11 cellular contexts compared by ENCODE assay signal in the genomic region with DNA sequence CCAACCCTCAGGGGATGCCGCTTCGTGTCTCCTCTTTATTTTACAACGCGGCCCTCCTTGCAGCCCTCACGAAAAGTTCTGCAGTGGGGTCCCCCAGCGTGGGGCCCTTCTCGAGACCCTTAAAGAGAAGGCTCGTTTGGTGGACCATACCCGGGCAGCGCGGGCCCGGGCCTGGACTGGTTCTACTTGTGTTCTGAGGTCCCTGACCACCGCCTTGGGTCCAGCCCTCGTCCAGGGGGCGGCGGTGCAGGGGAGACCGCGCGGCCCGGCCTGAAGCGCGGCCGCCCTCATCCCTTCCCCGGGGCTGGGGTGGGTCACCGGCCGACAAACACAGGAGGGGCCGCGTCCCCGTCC. TPM values are rescaled to one million over a fixed set of nuclear protein-coding genes. Genes with fewer than 3 reads are reported as not detected.
DNase-seq lines count a peak whose midpoint lies in the region; ATAC-seq and TF ChIP-seq lines count a peak whose summit lies in the region.
"Had no signal": no experiment of that assay in that cellular context is flagged by ENCODE, and none has a peak within 500 bp of the region (broad histone marks: within the 10 kb centered on the region; RNA-seq: fewer than 3 reads in every experiment).

No MANE protein-coding gene starts in this region.

- H2AK9ac ChIP-seq in IMR-90 (replicated peaks; ENCODE audit: low read depth, low read length, poor library complexity) = peak overlapping the region; percentile 30

- no peak overlapping the region for H3K23ac ChIP-seq in IMR-90 (ENCODE audit: low read depth, low read length)

- no peak; the same call in 1 of the 2 replicates for ATAC-seq in IMR-90 (ENCODE audit: low read depth)
- ATAC-seq in lung (ENCODE audit: insufficient read depth, low FRiP score) = no peak
- ATAC-seq in GM18520 (IDR thresholded peaks at IDR 0.05; ENCODE audit: unreplicated experiment) = no peak

- H3K4ac ChIP-seq in IMR-90 (ENCODE audit: low read depth, low read length) = no peak overlapping the region

- peak overlapping the region; percentile 52 for H3K4me3 ChIP-seq in IMR-90 (ENCODE audit: insufficient read depth, low read depth, low read length)
- H3K4me3 ChIP-seq in endodermal cell (ENCODE audit: low read length) = peak overlapping the region; percentile 65
- H3K4me3 ChIP-seq in lung = peak overlapping the region; percentile 48
- H3K4me3 ChIP-seq in stomach smooth muscle (ENCODE audit: low read length in 2 of 2) = peak overlapping the region; percentile 75 to 83

- CTCF ChIA-PET in IMR-90 (lab: Yijun Ruan, JAX) = no interaction called here

- no peak for TF ChIP-seq POLR2A in IMR-90 (IDR thresholded peaks at IDR 0.05; ENCODE audit: low read depth, low read length)

- no peak overlapping the region for H3K18ac ChIP-seq in IMR-90 (ENCODE audit: low read depth, low read length)

- H4K5ac ChIP-seq in IMR-90 (ENCODE audit: low read depth, low read length) = no peak overlapping the region

- H3K36me3 Mint-ChIP-seq in endodermal cell (ENCODE audit: low read depth) = no peaks in the 10 kb centered on the region
- H3K36me3 Mint-ChIP-seq: naive B cell had no signal

- H3K56ac ChIP-seq in IMR-90 (ENCODE audit: extremely low read depth, insufficient read depth, low read length) = no peak overlapping the region

- H4K91ac ChIP-seq in IMR-90 (ENCODE audit: insufficient read depth, low read depth, low read length) = no peak overlapping the region

- H3K9ac ChIP-seq in IMR-90 (ENCODE audit: low read depth, low read length) = no peak overlapping the region
- H3K9ac ChIP-seq in endodermal cell (ENCODE audit: extremely low read depth, low read length, poor library complexity, severe bottlenecking) = no peak overlapping the region
- H3K9ac ChIP-seq in stomach smooth muscle (ENCODE audit: low read length in 2 of 2) = peak overlapping the region; percentile 68 to 73

- no peak overlapping the region for H2BK5ac ChIP-seq in IMR-90 (ENCODE audit: low read depth, low read length, poor library complexity, severe bottlenecking)

- no peak overlapping the region for H3K14ac ChIP-seq in IMR-90 (replicated peaks; ENCODE audit: low read depth, low read length)

- peak overlapping the region; percentile 88; the same call in 1 of the 2 replicates for H3K4me2 ChIP-seq in IMR-90 (ENCODE audit: low read depth, low read length)

- H3K27me3 Mint-ChIP-seq in endodermal cell (ENCODE audit: insufficient read depth) = peaks cover 42% of the 10 kb centered on the region

- H3K36me3 ChIP-seq in IMR-90 (ENCODE audit: control insufficient read depth, insufficient read depth, low read length) (no peaks in the 10 kb centered on the region), endodermal cell (ENCODE audit: control insufficient read depth, insufficient read depth, low read length) (no peaks in the 10 kb centered on the region), lung (ENCODE audit: control insufficient read depth in 2 of 2, insufficient read depth in 2 of 2, low read length in 2 of 2) (no peaks in the 10 kb centered on the region), stomach smooth muscle (ENCODE audit: control insufficient read depth in 2 of 2, insufficient read depth in 2 of 2, low read length in 2 of 2) (no peaks in the 10 kb centered on the region)

- H3K9me3 Mint-ChIP-seq in endodermal cell = no peaks in the 10 kb centered on the region

- peak overlapping the region; percentile 51 for H3K4me3 Mint-ChIP-seq in endodermal cell

- no peaks in the 10 kb centered on the region for H3K79me1 ChIP-seq in IMR-90 (ENCODE audit: low read depth in 1 of 2, low read length in 2 of 2)

- no peak overlapping the region for H3K27ac Mint-ChIP-seq in endodermal cell

- H2AFZ ChIP-seq in IMR-90 (replicated peaks; ENCODE audit: low read length, poor library complexity) = peak overlapping the region; percentile 89

- H3K27ac ChIP-seq in IMR-90 (ENCODE audit: insufficient read depth, low read length) (no peak overlapping the region), endodermal cell (ENCODE audit: low read depth, low read length) (no peak overlapping the region), lung (ENCODE audit: low read depth in 1 of 2, low read length in 1 of 2) (no peak overlapping the region), stomach smooth muscle (ENCODE audit: low read length) (peak overlapping the region; percentile 46)

- intact Hi-C loops in IMR-90 (cut with micrococcal nuclease) = no loop called here

- H2BK120ac ChIP-seq in IMR-90 (ENCODE audit: low read depth, low read length) = no peak overlapping the region

- dilution Hi-C loops in IMR-90 (cut with HindIII; ENCODE audit: low sequenced_read_pairs, unreplicated experiment) = no loop called here

- no peak overlapping the region for H2AK5ac ChIP-seq in IMR-90 (ENCODE audit: low read depth, low read length)

- no peak overlapping the region for H2BK15ac ChIP-seq in IMR-90 (ENCODE audit: low read depth, low read length)

- no peaks in the 10 kb centered on the region for H3K9me3 ChIP-seq in IMR-90 (ENCODE audit: control insufficient read depth, insufficient read depth, low read length)
- no peaks in the 10 kb centered on the region for H3K9me3 ChIP-seq in endodermal cell (ENCODE audit: control insufficient read depth, low read length)
- H3K9me3 ChIP-seq in lung (ENCODE audit: control insufficient read depth in 2 of 2, insufficient read depth in 1 of 2, low read length in 1 of 2) = peaks cover 0 to 4% of the 10 kb centered on the region in 2 donors
- no peaks in the 10 kb centered on the region for H3K9me3 ChIP-seq in stomach smooth muscle (ENCODE audit: control insufficient read depth in 2 of 2, low read length in 2 of 2)

- H3K4me1 ChIP-seq in IMR-90 (ENCODE audit: control insufficient read depth, insufficient read depth, low read length) (no peaks in the 10 kb centered on the region), endodermal cell (ENCODE audit: control insufficient read depth, insufficient read depth, low read length) (no peaks in the 10 kb centered on the region), lung (ENCODE audit: control insufficient read depth in 2 of 2, insufficient read depth in 2 of 2, low read length in 2 of 2) (peaks cover 0 to 11% of the 10 kb centered on the region in 2 donors), stomach smooth muscle (ENCODE audit: control insufficient read depth, insufficient read depth, low read length) (peaks cover 20% of the 10 kb centered on the region)

- no peaks in the 10 kb centered on the region; the same call in 1 of the 2 replicates for H3K9me1 ChIP-seq in IMR-90 (ENCODE audit: insufficient read depth, low read length)

- DNase-seq in IMR-90 (no peak), endodermal cell (peak; percentile 67), lung (ENCODE audit: low spot score) (no peak), COR-L47 (lab: John Stamatoyannopoulos, UW) (no peak), DMS 273 treated with DMSO at 0.1 percent for 48 hours (lab: John Stamatoyannopoulos, UW) (no peak), NCI-H524 treated with DMSO at 0.1 percent for 48 hours (lab: John Stamatoyannopoulos, UW) (no peak)
- DNase-seq: activated CD4-positive, alpha-beta T cell treated with anti-CD3 and anti-CD28 coated beads for 1 hour had no signal

- no peak overlapping the region for H2BK20ac ChIP-seq in IMR-90 (ENCODE audit: low read depth, low read length)

- no peaks in the 10 kb centered on the region; the same call in 1 of the 2 replicates for H3K27me3 ChIP-seq in IMR-90 (ENCODE audit: control insufficient read depth, insufficient read depth, low read length)
- peaks cover 28% of the 10 kb centered on the region for H3K27me3 ChIP-seq in endodermal cell (ENCODE audit: control insufficient read depth, insufficient read depth, low read length, poor library complexity, severe bottlenecking)
- H3K27me3 ChIP-seq in lung (ENCODE audit: control insufficient read depth, insufficient read depth) = no peaks in the 10 kb centered on the region
- no peaks in the 10 kb centered on the region for H3K27me3 ChIP-seq in stomach smooth muscle (ENCODE audit: control insufficient read depth in 1 of 2, insufficient read depth in 2 of 2, low read length in 2 of 2)

- no peak for TF ChIP-seq RAD21 in IMR-90 (IDR thresholded peaks at IDR 0.05; ENCODE audit: low read length)

- no TSS peak for BruUV-seq in IMR-90 (replicated peaks; lab: Mats Ljungman, UMichigan)

- POLR2A ChIA-PET in IMR-90 (lab: Charles Lee; ENCODE audit: unreplicated experiment) = no interaction called here

- WGBS in IMR-90 (ENCODE audit: extremely low coverage in 2 of 2, insufficient read length in 1 of 2), 2 experiments = 38% methylated on average over 23 of the region's 29 CpGs; no CpG with 5 or more reads in 1 of the 2 experiments
- WGBS in endodermal cell (ENCODE audit: insufficient coverage in 1 of 2, insufficient read length in 1 of 2), 2 experiments = 47 to 50% methylated on average over 21 to 29 of the region's 29 CpGs
- WGBS in lung, 2 donors = 51 to 58% methylated on average over 29 of the region's 29 CpGs

- H4K20me1 ChIP-seq in IMR-90 (ENCODE audit: insufficient read depth, low read length) = no peaks in the 10 kb centered on the region

- peaks cover 5% of the 10 kb centered on the region for H3K4me1 Mint-ChIP-seq in endodermal cell

- in situ Hi-C loops in IMR-90 (cut with MboI; ENCODE audit: low sequenced_read_pairs) = no loop called here

- TF ChIP-seq CTCF in IMR-90 (conservative IDR thresholded peaks at IDR 0.05; ENCODE audit: low read depth, low read length) (no peak), endodermal cell (conservative IDR thresholded peaks at IDR 0.05) (no peak), lung (IDR thresholded peaks at IDR 0.05; ENCODE audit: control extremely low read depth, extremely low read depth) (no peak)

- peak overlapping the region; percentile 81; a peak in 2 of 4 replicates for H4K8ac ChIP-seq in IMR-90 (ENCODE audit: low read depth in 2 of 2, low read length in 2 of 2)

TF ChIP-seq in IMR-90, 13 proteins besides CTCF, POLR2A, EP300 and RAD21 (continues in another document):
- no peak for TF ChIP-seq MAFK (IDR thresholded peaks at IDR 0.05; ENCODE audit: low read depth, low read length)
- TF ChIP-seq, protein P1, sequence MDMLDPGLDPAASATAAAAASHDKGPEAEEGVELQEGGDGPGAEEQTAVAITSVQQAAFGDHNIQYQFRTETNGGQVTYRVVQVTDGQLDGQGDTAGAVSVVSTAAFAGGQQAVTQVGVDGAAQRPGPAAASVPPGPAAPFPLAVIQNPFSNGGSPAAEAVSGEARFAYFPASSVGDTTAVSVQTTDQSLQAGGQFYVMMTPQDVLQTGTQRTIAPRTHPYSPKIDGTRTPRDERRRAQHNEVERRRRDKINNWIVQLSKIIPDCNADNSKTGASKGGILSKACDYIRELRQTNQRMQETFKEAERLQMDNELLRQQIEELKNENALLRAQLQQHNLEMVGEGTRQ (IDR thresholded peaks at IDR 0.05; ENCODE audit: low read depth, low read length) = no peak
- TF ChIP-seq CEBPB (IDR thresholded peaks at IDR 0.05; ENCODE audit: low read depth, low read length) = no peak
- no peak for TF ChIP-seq NFE2L2 (IDR thresholded peaks at IDR 0.05; ENCODE audit: low read depth, low read length)

RNA-seq across cellular contexts. Expression of gene SERP2, which starts 0.4 kb away (rescaled TPM):
- 0.54 and 0.56 TPM in 2 replicates for total RNA-seq in IMR-90 (2012; rRNA removed)
- polyA plus RNA-seq in IMR-90 (2012; rRNA removed) = 1.3 and 1.4 TPM in 2 replicates
- 0.77 and 1.6 TPM in 2 replicates for polyA plus RNA-seq in IMR-90 (2012; cell fraction: cytosol; rRNA removed)
- polyA plus RNA-seq in IMR-90 (2012; cell fraction: nucleus; rRNA removed; ENCODE audit: low replicate concordance) = 0.96 and 2.3 TPM in 2 replicates
- total RNA-seq in endodermal cell = 1 to 10 TPM; 2.9 to 3.5 TPM
- polyA plus RNA-seq in endodermal cell (2013, experiment 1 of 2) = 7.0 TPM
- polyA plus RNA-seq in endodermal cell (2013, experiment 2 of 2) = 5.7 TPM
- total RNA-seq in lung = 1 to 10 TPM; 6.6 to 6.9 TPM
- polyA plus RNA-seq in lung = 1 to 10 TPM; 4.2 to 5.2 TPM
- total RNA-seq: HT1080 had no signal

Comparison
In these comparisons a context has a peak if more than half of its experiments do, and no peak if none do; other contexts are left out.
1. H3K9ac ChIP-seq: peak in stomach smooth muscle (2 of 2); none in IMR-90 (single experiment) and endodermal cell (single experiment).
2. Peak in every context shown above with its lines, with median percentiles within 50 percentile points of each other: H3K4me3 ChIP-seq.